25 cellular contexts compared by ENCODE assay signal in genomic region chr7:98479318-98479717, GRCh38.
DNase-seq lines count a peak whose midpoint lies in the region; ATAC-seq, FAIRE-seq and TF ChIP-seq lines count a peak whose summit lies in the region.
"Had no signal": no experiment of that assay in that cellular context is flagged by ENCODE, and none has a peak within 500 bp of the region (broad histone marks: within the 10 kb centered on the region; RNA-seq: fewer than 3 reads in every experiment).

No MANE protein-coding gene starts in this region.

- H3K27ac ChIP-seq in A549: no peak overlapping the region
- no peak overlapping the region for H3K27ac ChIP-seq in IMR-90 (ENCODE audit: insufficient read depth, low read length)
- H3K27ac ChIP-seq in caudate nucleus (ENCODE audit: low read depth, low read length): no peak overlapping the region
- H3K27ac ChIP-seq: BLaER1 treated with 17β-estradiol and CSF1 and Interleukin-3, amounts not matched to agents 10 nM and 100 nM; C4-2B had no signal

- POLR2A ChIA-PET in A549 (lab: Yijun Ruan, JAX) (interaction anchor here (0.8 kb wide), 1 partner anchor 32 kb away, joined by 5 read pairs; no protein-coding TSS in a partner anchor), IMR-90 (lab: Charles Lee; ENCODE audit: unreplicated experiment) (no interaction called here)

- H4K91ac ChIP-seq in IMR-90 (ENCODE audit: insufficient read depth, low read depth, low read length): no peak overlapping the region

- no peak overlapping the region for H3K23ac ChIP-seq in IMR-90 (ENCODE audit: low read depth, low read length)

- no peaks in the 10 kb centered on the region for H3K27me3 ChIP-seq in IMR-90 (ENCODE audit: control insufficient read depth, insufficient read depth, low read length)
- no peaks in the 10 kb centered on the region for H3K27me3 ChIP-seq in bronchial epithelial cell (ENCODE audit: control insufficient read depth, insufficient read depth, low read length)
- H3K27me3 ChIP-seq: BLaER1 treated with 17β-estradiol and CSF1 and Interleukin-3, amounts not matched to agents 10 nM and 100 nM had no signal

- H2AK9ac ChIP-seq in IMR-90 (replicated peaks; ENCODE audit: low read depth, low read length, poor library complexity): no peak overlapping the region

- H3K4me1 ChIP-seq in A549 (no peaks in the 10 kb centered on the region), IMR-90 (ENCODE audit: control insufficient read depth, insufficient read depth, low read length) (no peaks in the 10 kb centered on the region)
- H3K4me1 ChIP-seq: BLaER1 treated with 17β-estradiol and CSF1 and Interleukin-3, amounts not matched to agents 10 nM and 100 nM; Caco-2 had no signal

- TF ChIP-seq POLR2A in A549 (IDR thresholded peaks at IDR 0.05; ENCODE audit: low read length) (no peak), IMR-90 (IDR thresholded peaks at IDR 0.05; ENCODE audit: low read depth, low read length) (no peak)

- in situ Hi-C loops in IMR-90 (cut with MboI; ENCODE audit: low sequenced_read_pairs): no loop called here

- WGBS in A549 (ENCODE audit: missing lambda C conversion rate): 39% methylated on average over 5 of the region's 5 CpGs
- no CpG with 5 or more reads among the region's 5 CpGs for WGBS in IMR-90 (ENCODE audit: extremely low coverage in 2 of 2, insufficient read length in 1 of 2), 2 experiments

- H3K36me3 ChIP-seq in IMR-90 (ENCODE audit: control insufficient read depth, insufficient read depth, low read length) (no peaks in the 10 kb centered on the region), bronchial epithelial cell (ENCODE audit: control insufficient read depth, insufficient read depth, low read length) (no peaks in the 10 kb centered on the region)
- H3K36me3 ChIP-seq: BLaER1 treated with 17β-estradiol and CSF1 and Interleukin-3, amounts not matched to agents 10 nM and 100 nM had no signal

- no peak overlapping the region for H3K4me2 ChIP-seq in A549
- no peak overlapping the region for H3K4me2 ChIP-seq in IMR-90 (ENCODE audit: low read depth, low read length)
- H3K4me2 ChIP-seq: BLaER1 treated with 17β-estradiol and CSF1 and Interleukin-3, amounts not matched to agents 10 nM and 100 nM had no signal

- H4K8ac ChIP-seq in IMR-90 (ENCODE audit: low read depth in 2 of 2, low read length in 2 of 2): no peak overlapping the region

- no peak overlapping the region for H3K56ac ChIP-seq in IMR-90 (ENCODE audit: extremely low read depth, insufficient read depth, low read length)

- no peak overlapping the region for H2BK15ac ChIP-seq in IMR-90 (ENCODE audit: low read depth, low read length)

- no peak overlapping the region for H3K4ac ChIP-seq in IMR-90 (ENCODE audit: low read depth, low read length)

- no peak overlapping the region for H3K18ac ChIP-seq in IMR-90 (ENCODE audit: low read depth, low read length)

- intact Hi-C loops in IMR-90 (cut with micrococcal nuclease): no loop called here

- no peak overlapping the region for H3K14ac ChIP-seq in IMR-90 (replicated peaks; ENCODE audit: low read depth, low read length)

- CTCF ChIA-PET in A549 (lab: Yijun Ruan, JAX): interaction anchor here (0.7 to 1.2 kb wide), 3 partner anchors 16 to 394 kb away, joined by 3 read pairs; no protein-coding TSS in a partner anchor
- CTCF ChIA-PET in IMR-90 (lab: Yijun Ruan, JAX): no interaction called here

- H2BK5ac ChIP-seq in IMR-90 (ENCODE audit: low read depth, low read length, poor library complexity, severe bottlenecking): no peak overlapping the region

- H2BK20ac ChIP-seq in IMR-90 (ENCODE audit: low read depth, low read length): no peak overlapping the region

- H4K20me1 ChIP-seq in IMR-90 (ENCODE audit: insufficient read depth, low read length): no peaks in the 10 kb centered on the region
- H4K20me1 ChIP-seq: BLaER1 treated with 17β-estradiol and CSF1 and Interleukin-3, amounts not matched to agents 10 nM and 100 nM had no signal

- no peak for TF ChIP-seq EP300 in A549 (IDR thresholded peaks at IDR 0.05)

- H2BK120ac ChIP-seq in IMR-90 (ENCODE audit: low read depth, low read length): no peak overlapping the region

- DNase-seq in A549 (ENCODE audit: low read depth in 1 of 2, low spot score in 1 of 2): no peak
- no peak for DNase-seq in IMR-90
- DNase-seq in bronchial epithelial cell (ENCODE audit: low read depth): no peak
- no peak for DNase-seq in caudate nucleus (lab: John Stamatoyannopoulos, UW)
- DNase-seq: 8988T; AML-193; Caco-2; Calu3; CD4-positive, alpha-beta T cell; CD8-positive, alpha-beta T cell; DMS 273 treated with DMSO at 0.1 percent for 48 hours; DMS153; DMS53; DMS79; DND-41; EL; GDM1 had no signal

- H3K9me1 ChIP-seq in IMR-90 (ENCODE audit: insufficient read depth, low read length): no peaks in the 10 kb centered on the region

- TF ChIP-seq RAD21 in A549 (conservative IDR thresholded peaks at IDR 0.05 in 1 of 2, IDR thresholded peaks at IDR 0.05 in 1 of 2): no peak
- TF ChIP-seq RAD21 in IMR-90 (IDR thresholded peaks at IDR 0.05; ENCODE audit: low read length): no peak

- H4K5ac ChIP-seq in IMR-90 (ENCODE audit: low read depth, low read length): no peak overlapping the region

- H2AFZ ChIP-seq in IMR-90 (replicated peaks; ENCODE audit: low read length, poor library complexity): no peak overlapping the region

- ATAC-seq in A549 (no peak), IMR-90 (ENCODE audit: low read depth) (no peak), GM21825 (IDR thresholded peaks at IDR 0.05; ENCODE audit: unreplicated experiment) (no peak)
- ATAC-seq: CD8-positive, alpha-beta T cell; GM12878 had no signal

- FAIRE-seq in A549 (lab: Jason Lieb, UNC): no peak
- FAIRE-seq in bronchial epithelial cell (lab: Jason Lieb, UNC): peak; percentile 58
- FAIRE-seq: A204.1, GM12878, GM12892, GM18507, GM19239 had no signal

- peaks cover 14% of the 10 kb centered on the region; the same call in 2 of the 3 replicates for H3K9me3 ChIP-seq in A549
- peaks cover 8% of the 10 kb centered on the region; the same call in 1 of the 2 replicates for H3K9me3 ChIP-seq in IMR-90 (ENCODE audit: control insufficient read depth, insufficient read depth, low read length)

- H2AK5ac ChIP-seq in IMR-90 (ENCODE audit: low read depth, low read length): no peak overlapping the region

- H3K4me3 ChIP-seq in A549: no peak overlapping the region
- H3K4me3 ChIP-seq in IMR-90 (ENCODE audit: insufficient read depth, low read depth, low read length): no peak overlapping the region
- no peak overlapping the region for H3K4me3 ChIP-seq in bronchial epithelial cell (ENCODE audit: low read depth, low read length)
- H3K4me3 ChIP-seq: BLaER1 treated with 17β-estradiol and CSF1 and Interleukin-3, amounts not matched to agents 10 nM and 100 nM; GM12878 had no signal

- no peak overlapping the region for H3K9ac ChIP-seq in IMR-90 (ENCODE audit: low read depth, low read length)
- H3K9ac ChIP-seq: BLaER1 treated with 17β-estradiol and CSF1 and Interleukin-3, amounts not matched to agents 10 nM and 100 nM had no signal

- no TSS peak for BruUV-seq in IMR-90 (replicated peaks; lab: Mats Ljungman, UMichigan)

- TF ChIP-seq CTCF in A549 (IDR thresholded peaks at IDR 0.05): no peak
- no peak for TF ChIP-seq CTCF in IMR-90 (conservative IDR thresholded peaks at IDR 0.05; ENCODE audit: low read depth, low read length)
- TF ChIP-seq CTCF in bronchial epithelial cell (IDR thresholded peaks at IDR 0.05; ENCODE audit: insufficient read depth, low read length, severe bottlenecking): no peak

- no peaks in the 10 kb centered on the region for H3K79me1 ChIP-seq in IMR-90 (ENCODE audit: low read depth in 1 of 2, low read length in 2 of 2)

- dilution Hi-C loops in IMR-90 (cut with HindIII; ENCODE audit: low sequenced_read_pairs, unreplicated experiment): no loop called here

TF ChIP-seq in A549, 52 proteins besides CTCF, POLR2A, EP300 and RAD21:
- TF ChIP-seq HOXB5 (CRISPR knock-in tag; IDR thresholded peaks at IDR 0.05): no peak
- TF ChIP-seq MAFK (IDR thresholded peaks at IDR 0.05; ENCODE audit: partially characterized antibody): peak; percentile 83
- no peak for TF ChIP-seq ZC3H11A (IDR thresholded peaks at IDR 0.05)
- no peak for TF ChIP-seq NR3C1 (IDR thresholded peaks at IDR 0.05)
- no peak for TF ChIP-seq ZNF302 (CRISPR knock-in tag; IDR thresholded peaks at IDR 0.05)
- TF ChIP-seq USF2 (IDR thresholded peaks at IDR 0.05): no peak
- no peak for TF ChIP-seq FOSB (CRISPR knock-in tag; IDR thresholded peaks at IDR 0.05)

TF ChIP-seq in IMR-90, 13 proteins besides CTCF, POLR2A, EP300 and RAD21:
- TF ChIP-seq MAFK (IDR thresholded peaks at IDR 0.05; ENCODE audit: low read depth, low read length) (peak; percentile 60), ELK1 (IDR thresholded peaks at IDR 0.05; ENCODE audit: borderline replicate concordance, low read depth, low read length) (no peak)
